In the genomic region with DNA sequence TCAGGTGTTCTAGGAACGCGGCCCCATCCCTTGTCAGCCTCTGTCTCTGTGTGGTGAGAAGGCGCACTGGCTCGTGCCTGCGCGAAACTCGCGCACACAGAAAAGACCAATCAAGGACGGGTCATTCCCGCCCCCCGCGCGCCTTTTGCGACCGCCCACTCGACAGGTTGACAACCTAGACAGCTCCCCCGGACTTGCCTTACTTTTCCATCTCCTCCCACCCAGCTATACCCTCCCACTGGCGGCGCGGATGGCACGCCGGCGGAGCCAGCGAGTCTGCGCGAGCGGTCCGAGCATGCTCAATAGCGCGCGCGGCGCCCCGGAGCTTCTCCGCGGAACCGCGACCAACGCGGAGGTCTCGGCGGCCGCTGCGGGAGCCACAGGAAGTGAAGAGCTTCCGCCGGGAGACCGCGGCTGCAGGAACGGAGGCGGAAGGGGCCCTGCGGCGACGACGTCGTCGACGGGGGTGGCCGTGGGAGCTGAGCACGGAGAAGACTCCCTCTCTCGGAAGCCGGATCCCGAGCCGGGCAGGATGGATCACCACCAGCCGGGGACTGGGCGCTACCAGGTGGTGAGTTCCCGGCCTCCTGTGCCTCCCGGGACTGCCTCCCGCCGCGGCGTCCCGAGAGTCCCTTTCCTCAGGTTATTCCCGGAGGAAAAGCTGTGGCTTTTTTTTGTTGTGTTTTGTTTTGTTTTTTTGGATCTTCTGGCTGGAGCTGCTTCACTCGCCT, we compare ENCODE assay signal across 1 cellular context.
TF ChIP-seq lines count a peak whose summit lies in the region.

A gene with protein sequence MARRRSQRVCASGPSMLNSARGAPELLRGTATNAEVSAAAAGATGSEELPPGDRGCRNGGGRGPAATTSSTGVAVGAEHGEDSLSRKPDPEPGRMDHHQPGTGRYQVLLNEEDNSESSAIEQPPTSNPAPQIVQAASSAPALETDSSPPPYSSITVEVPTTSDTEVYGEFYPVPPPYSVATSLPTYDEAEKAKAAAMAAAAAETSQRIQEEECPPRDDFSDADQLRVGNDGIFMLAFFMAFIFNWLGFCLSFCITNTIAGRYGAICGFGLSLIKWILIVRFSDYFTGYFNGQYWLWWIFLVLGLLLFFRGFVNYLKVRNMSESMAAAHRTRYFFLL (plus strand): TSS at position 202 of the 731 bp plus-strand sequence. CDS start 49 bp downstream, at position 251.

TF ChIP-seq in GM23338, 12 proteins besides CTCF, POLR2A, EP300 and RAD21 (continued from another document):
- TF ChIP-seq, protein P1, sequence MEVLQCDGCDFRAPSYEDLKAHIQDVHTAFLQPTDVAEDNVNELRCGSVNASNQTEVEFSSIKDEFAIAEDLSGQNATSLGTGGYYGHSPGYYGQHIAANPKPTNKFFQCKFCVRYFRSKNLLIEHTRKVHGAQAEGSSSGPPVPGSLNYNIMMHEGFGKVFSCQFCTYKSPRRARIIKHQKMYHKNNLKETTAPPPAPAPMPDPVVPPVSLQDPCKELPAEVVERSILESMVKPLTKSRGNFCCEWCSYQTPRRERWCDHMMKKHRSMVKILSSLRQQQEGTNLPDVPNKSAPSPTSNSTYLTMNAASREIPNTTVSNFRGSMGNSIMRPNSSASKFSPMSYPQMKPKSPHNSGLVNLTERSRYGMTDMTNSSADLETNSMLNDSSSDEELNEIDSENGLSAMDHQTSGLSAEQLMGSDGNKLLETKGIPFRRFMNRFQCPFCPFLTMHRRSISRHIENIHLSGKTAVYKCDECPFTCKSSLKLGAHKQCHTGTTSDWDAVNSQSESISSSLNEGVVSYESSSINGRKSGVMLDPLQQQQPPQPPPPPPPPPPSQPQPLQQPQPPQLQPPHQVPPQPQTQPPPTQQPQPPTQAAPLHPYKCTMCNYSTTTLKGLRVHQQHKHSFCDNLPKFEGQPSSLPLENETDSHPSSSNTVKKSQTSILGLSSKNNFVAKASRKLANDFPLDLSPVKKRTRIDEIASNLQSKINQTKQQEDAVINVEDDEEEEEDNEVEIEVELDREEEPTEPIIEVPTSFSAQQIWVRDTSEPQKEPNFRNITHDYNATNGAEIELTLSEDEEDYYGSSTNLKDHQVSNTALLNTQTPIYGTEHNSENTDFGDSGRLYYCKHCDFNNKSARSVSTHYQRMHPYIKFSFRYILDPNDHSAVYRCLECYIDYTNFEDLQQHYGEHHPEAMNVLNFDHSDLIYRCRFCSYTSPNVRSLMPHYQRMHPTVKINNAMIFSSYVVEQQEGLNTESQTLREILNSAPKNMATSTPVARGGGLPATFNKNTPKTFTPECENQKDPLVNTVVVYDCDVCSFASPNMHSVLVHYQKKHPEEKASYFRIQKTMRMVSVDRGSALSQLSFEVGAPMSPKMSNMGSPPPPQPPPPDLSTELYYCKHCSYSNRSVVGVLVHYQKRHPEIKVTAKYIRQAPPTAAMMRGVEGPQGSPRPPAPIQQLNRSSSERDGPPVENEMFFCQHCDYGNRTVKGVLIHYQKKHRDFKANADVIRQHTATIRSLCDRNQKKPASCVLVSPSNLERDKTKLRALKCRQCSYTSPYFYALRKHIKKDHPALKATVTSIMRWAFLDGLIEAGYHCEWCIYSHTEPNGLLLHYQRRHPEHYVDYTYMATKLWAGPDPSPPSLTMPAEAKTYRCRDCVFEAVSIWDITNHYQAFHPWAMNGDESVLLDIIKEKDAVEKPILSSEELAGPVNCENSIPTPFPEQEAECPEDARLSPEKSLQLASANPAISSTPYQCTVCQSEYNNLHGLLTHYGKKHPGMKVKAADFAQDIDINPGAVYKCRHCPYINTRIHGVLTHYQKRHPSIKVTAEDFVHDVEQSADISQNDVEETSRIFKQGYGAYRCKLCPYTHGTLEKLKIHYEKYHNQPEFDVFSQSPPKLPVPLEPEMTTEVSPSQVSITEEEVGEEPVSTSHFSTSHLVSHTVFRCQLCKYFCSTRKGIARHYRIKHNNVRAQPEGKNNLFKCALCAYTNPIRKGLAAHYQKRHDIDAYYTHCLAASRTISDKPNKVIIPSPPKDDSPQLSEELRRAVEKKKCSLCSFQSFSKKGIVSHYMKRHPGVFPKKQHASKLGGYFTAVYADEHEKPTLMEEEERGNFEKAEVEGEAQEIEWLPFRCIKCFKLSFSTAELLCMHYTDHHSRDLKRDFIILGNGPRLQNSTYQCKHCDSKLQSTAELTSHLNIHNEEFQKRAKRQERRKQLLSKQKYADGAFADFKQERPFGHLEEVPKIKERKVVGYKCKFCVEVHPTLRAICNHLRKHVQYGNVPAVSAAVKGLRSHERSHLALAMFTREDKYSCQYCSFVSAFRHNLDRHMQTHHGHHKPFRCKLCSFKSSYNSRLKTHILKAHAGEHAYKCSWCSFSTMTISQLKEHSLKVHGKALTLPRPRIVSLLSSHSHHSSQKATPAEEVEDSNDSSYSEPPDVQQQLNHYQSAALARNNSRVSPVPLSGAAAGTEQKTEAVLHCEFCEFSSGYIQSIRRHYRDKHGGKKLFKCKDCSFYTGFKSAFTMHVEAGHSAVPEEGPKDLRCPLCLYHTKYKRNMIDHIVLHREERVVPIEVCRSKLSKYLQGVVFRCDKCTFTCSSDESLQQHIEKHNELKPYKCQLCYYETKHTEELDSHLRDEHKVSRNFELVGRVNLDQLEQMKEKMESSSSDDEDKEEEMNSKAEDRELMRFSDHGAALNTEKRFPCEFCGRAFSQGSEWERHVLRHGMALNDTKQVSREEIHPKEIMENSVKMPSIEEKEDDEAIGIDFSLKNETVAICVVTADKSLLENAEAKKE (CRISPR knock-in tag; IDR thresholded peaks at IDR 0.05): no peak
- TF ChIP-seq ZNF331 (CRISPR knock-in tag; IDR thresholded peaks at IDR 0.05; ENCODE audit: low read depth): no peak
- no peak for TF ChIP-seq JUNB (IDR thresholded peaks at IDR 0.05; ENCODE audit: unreplicated experiment)
- TF ChIP-seq EZH2 (IDR thresholded peaks at IDR 0.05; ENCODE audit: low read depth, unreplicated experiment): no peak
- TF ChIP-seq, protein P2, sequence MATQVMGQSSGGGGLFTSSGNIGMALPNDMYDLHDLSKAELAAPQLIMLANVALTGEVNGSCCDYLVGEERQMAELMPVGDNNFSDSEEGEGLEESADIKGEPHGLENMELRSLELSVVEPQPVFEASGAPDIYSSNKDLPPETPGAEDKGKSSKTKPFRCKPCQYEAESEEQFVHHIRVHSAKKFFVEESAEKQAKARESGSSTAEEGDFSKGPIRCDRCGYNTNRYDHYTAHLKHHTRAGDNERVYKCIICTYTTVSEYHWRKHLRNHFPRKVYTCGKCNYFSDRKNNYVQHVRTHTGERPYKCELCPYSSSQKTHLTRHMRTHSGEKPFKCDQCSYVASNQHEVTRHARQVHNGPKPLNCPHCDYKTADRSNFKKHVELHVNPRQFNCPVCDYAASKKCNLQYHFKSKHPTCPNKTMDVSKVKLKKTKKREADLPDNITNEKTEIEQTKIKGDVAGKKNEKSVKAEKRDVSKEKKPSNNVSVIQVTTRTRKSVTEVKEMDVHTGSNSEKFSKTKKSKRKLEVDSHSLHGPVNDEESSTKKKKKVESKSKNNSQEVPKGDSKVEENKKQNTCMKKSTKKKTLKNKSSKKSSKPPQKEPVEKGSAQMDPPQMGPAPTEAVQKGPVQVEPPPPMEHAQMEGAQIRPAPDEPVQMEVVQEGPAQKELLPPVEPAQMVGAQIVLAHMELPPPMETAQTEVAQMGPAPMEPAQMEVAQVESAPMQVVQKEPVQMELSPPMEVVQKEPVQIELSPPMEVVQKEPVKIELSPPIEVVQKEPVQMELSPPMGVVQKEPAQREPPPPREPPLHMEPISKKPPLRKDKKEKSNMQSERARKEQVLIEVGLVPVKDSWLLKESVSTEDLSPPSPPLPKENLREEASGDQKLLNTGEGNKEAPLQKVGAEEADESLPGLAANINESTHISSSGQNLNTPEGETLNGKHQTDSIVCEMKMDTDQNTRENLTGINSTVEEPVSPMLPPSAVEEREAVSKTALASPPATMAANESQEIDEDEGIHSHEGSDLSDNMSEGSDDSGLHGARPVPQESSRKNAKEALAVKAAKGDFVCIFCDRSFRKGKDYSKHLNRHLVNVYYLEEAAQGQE (IDR thresholded peaks at IDR 0.05; ENCODE audit: unreplicated experiment): no peak
- TF ChIP-seq ZNF114 (CRISPR knock-in tag; IDR thresholded peaks at IDR 0.05): no peak
- no peak for TF ChIP-seq NANOG (IDR thresholded peaks at IDR 0.05; ENCODE audit: borderline replicate concordance)
